Comparison of ENCODE assay signal across 1 cellular context in the genomic region with DNA sequence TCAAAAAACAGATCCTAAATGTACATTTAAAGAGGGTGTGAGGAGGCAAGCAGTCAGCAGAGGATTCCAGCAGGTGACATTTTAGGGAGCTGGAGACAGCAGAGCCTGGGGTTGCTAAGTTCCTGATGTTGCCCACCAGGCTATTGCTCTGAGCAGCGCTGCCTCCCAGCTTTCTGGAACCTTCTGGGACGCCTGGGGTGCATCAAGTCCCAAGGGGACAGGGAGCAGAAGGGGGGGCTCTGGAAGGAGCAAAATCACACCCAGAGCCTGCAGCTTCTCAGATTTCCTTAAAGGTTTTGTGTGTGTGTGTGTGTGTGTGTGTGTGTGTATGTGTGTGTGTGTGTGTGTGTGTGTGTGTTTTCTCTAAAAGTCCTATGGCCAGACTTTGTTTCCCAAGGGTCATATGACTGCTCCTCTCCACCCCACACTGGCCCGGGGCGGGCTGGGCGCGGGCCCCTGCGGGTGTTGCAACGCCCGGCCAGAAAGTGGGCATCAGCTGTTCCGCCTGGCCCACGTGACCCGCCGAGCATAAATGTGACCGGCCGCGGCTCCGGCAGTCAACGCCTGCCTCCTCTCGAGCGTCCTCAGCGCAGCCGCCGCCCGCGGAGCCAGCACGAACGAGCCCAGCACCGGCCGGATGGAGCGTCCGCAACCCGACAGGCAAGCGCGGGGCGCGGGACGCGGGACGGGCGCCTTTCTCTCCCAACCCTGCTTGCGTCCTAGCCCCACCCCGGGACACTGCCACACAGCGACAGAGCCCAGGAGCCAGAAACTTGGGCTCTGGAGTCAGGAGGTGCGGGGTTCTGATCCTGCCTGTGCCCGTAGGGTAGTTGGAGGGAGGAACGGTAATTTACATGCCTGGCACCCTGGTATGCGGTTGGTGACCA.
TF ChIP-seq lines count a peak whose summit lies in the region.

A gene with protein sequence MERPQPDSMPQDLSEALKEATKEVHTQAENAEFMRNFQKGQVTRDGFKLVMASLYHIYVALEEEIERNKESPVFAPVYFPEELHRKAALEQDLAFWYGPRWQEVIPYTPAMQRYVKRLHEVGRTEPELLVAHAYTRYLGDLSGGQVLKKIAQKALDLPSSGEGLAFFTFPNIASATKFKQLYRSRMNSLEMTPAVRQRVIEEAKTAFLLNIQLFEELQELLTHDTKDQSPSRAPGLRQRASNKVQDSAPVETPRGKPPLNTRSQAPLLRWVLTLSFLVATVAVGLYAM (plus strand): TSS at position 560 of the 887 bp plus-strand sequence. CDS start 78 bp downstream, at position 638.

TF ChIP-seq in HepG2, 621 proteins besides CTCF, POLR2A, EP300 and RAD21 (continued from another document):
- TF ChIP-seq ONECUT2 (CRISPR knock-in tag; IDR thresholded peaks at IDR 0.05) (no peak), TBX3 (IDR thresholded peaks at IDR 0.05; ENCODE audit: borderline replicate concordance) (no peak), JUND (CRISPR knock-in tag; IDR thresholded peaks at IDR 0.05) (no peak), SP2 (CRISPR knock-in tag; IDR thresholded peaks at IDR 0.05) (no peak), POLR2AphosphoS5 (IDR thresholded peaks at IDR 0.05; ENCODE audit: low read depth, low read length) (peak; percentile 82), ZNF773 (CRISPR knock-in tag; IDR thresholded peaks at IDR 0.05; ENCODE audit: borderline replicate concordance) (no peak), ZSCAN9 (CRISPR knock-in tag; IDR thresholded peaks at IDR 0.05; ENCODE audit: borderline replicate concordance) (peak; percentile 88; the same call in 1 of the 2 replicates), ZNF354B (CRISPR knock-in tag; IDR thresholded peaks at IDR 0.05) (no peak), ZNF253 (CRISPR knock-in tag; IDR thresholded peaks at IDR 0.05; ENCODE audit: borderline replicate concordance) (no peak), ZSCAN21 (CRISPR knock-in tag; IDR thresholded peaks at IDR 0.05; ENCODE audit: borderline replicate concordance) (peak; percentile 79), PLRG1 (conservative IDR thresholded peaks at IDR 0.05) (no peak), ZNF333 (CRISPR knock-in tag; IDR thresholded peaks at IDR 0.05; ENCODE audit: borderline replicate concordance) (no peak), MAZ (IDR thresholded peaks at IDR 0.05; ENCODE audit: borderline replicate concordance, low read depth, low read length) (no peak), MAZ (CRISPR knock-in tag; IDR thresholded peaks at IDR 0.05; ENCODE audit: low read depth) (peak; percentile 82), XBP1 (CRISPR knock-in tag; IDR thresholded peaks at IDR 0.05) (no peak), PHF21A (CRISPR knock-in tag; IDR thresholded peaks at IDR 0.05) (peak; percentile 96), MTA1 (CRISPR knock-in tag; IDR thresholded peaks at IDR 0.05; ENCODE audit: borderline replicate concordance) (peak; percentile 89), NFATC3 (CRISPR knock-in tag; IDR thresholded peaks at IDR 0.05) (no peak), RAD51 (IDR thresholded peaks at IDR 0.05; ENCODE audit: borderline replicate concordance) (peak; percentile 86), NPAS2 (CRISPR knock-in tag; IDR thresholded peaks at IDR 0.05; ENCODE audit: borderline replicate concordance) (no peak), ZNF563 (CRISPR knock-in tag; IDR thresholded peaks at IDR 0.05) (peak; percentile 78; the same call in 1 of the 2 replicates), KLF9 (CRISPR knock-in tag; IDR thresholded peaks at IDR 0.05; ENCODE audit: low read depth) (no peak), MEF2D (CRISPR knock-in tag; IDR thresholded peaks at IDR 0.05) (no peak), PBX3 (CRISPR knock-in tag; IDR thresholded peaks at IDR 0.05; ENCODE audit: borderline replicate concordance) (no peak), ZNF841 (CRISPR knock-in tag; IDR thresholded peaks at IDR 0.05; ENCODE audit: borderline replicate concordance) (no peak), TOPORS (CRISPR knock-in tag; IDR thresholded peaks at IDR 0.05) (peak; percentile 75; the same call in 1 of the 2 replicates), ZNF101 (CRISPR knock-in tag; IDR thresholded peaks at IDR 0.05; ENCODE audit: borderline replicate concordance, low read depth) (no peak), CENPX (CRISPR knock-in tag; IDR thresholded peaks at IDR 0.05) (no peak), SCMH1 (CRISPR knock-in tag; IDR thresholded peaks at IDR 0.05; ENCODE audit: borderline replicate concordance) (no peak), AKAP8 (CRISPR knock-in tag; IDR thresholded peaks at IDR 0.05) (no peak), NFYB (CRISPR knock-in tag; IDR thresholded peaks at IDR 0.05) (0 out of 2 replicates have a peak, but pooled peaks have one; percentile 11), ATRX (CRISPR knock-in tag; IDR thresholded peaks at IDR 0.05; ENCODE audit: borderline replicate concordance) (no peak), XRCC5 (optimal IDR thresholded peaks at IDR 0.05; ENCODE audit: low read length) (no peak), NFKBIZ (CRISPR knock-in tag; IDR thresholded peaks at IDR 0.05) (peak; percentile 66; the same call in 1 of the 2 replicates), KMT2B (CRISPR knock-in tag; IDR thresholded peaks at IDR 0.05) (0 out of 2 replicates have a peak, but pooled peaks have one; percentile 33), ZNF205 (CRISPR knock-in tag; IDR thresholded peaks at IDR 0.05) (peak; percentile 95), TEAD3 (CRISPR knock-in tag; optimal IDR thresholded peaks at IDR 0.05; ENCODE audit: borderline replicate concordance) (no peak), DNMT3B (CRISPR knock-in tag; conservative IDR thresholded peaks at IDR 0.05) (no peak), PHF20 (CRISPR knock-in tag; IDR thresholded peaks at IDR 0.05) (peak; percentile 63), ZNF547 (CRISPR knock-in tag; IDR thresholded peaks at IDR 0.05) (no peak; the same call in 1 of the 2 replicates), ZNF616 (CRISPR knock-in tag; IDR thresholded peaks at IDR 0.05; ENCODE audit: low read depth) (no peak; the same call in 1 of the 2 replicates), ZFY (CRISPR knock-in tag; IDR thresholded peaks at IDR 0.05) (peak; percentile 37; the same call in 1 of the 2 replicates), SMARCE1 (IDR thresholded peaks at IDR 0.05; ENCODE audit: borderline replicate concordance) (no peak), GATAD2A (CRISPR knock-in tag; IDR thresholded peaks at IDR 0.05) (peak; percentile 33; the same call in 1 of the 2 replicates), NKX3-1 (CRISPR knock-in tag; IDR thresholded peaks at IDR 0.05) (0 out of 2 replicates have a peak, but pooled peaks have one; percentile 65), TFAP4 (IDR thresholded peaks at IDR 0.05; ENCODE audit: borderline replicate concordance, low read depth) (peak; percentile 100), KMT2A (CRISPR knock-in tag; IDR thresholded peaks at IDR 0.05) (peak; percentile 79), BHLHE40 (IDR thresholded peaks at IDR 0.05; ENCODE audit: low read length) (peak; percentile 80), FLYWCH1 (CRISPR knock-in tag; IDR thresholded peaks at IDR 0.05) (no peak), NCOA2 (CRISPR knock-in tag; IDR thresholded peaks at IDR 0.05) (peak; percentile 40; the same call in 1 of the 2 replicates), NONO (IDR thresholded peaks at IDR 0.05) (no peak), NONO (CRISPR knock-in tag; conservative IDR thresholded peaks at IDR 0.05) (0 out of 2 replicates have a peak, but pooled peaks have one; percentile 43), HNRNPLL (IDR thresholded peaks at IDR 0.05; ENCODE audit: low read depth, low read length, poor library complexity, severe bottlenecking) (peak; percentile 96), SMC3 (IDR thresholded peaks at IDR 0.05; ENCODE audit: low read length) (peak; percentile 1; the same call in 1 of the 2 replicates), TBL1XR1 (IDR thresholded peaks at IDR 0.05; ENCODE audit: borderline replicate concordance, low read length, partially characterized antibody) (no peak), ZNF235 (CRISPR knock-in tag; IDR thresholded peaks at IDR 0.05; ENCODE audit: borderline replicate concordance) (no peak), ZNF24 (IDR thresholded peaks at IDR 0.05) (no peak), ESRRA (CRISPR knock-in tag; IDR thresholded peaks at IDR 0.05; ENCODE audit: low read depth) (0 out of 2 replicates have a peak, but pooled peaks have one; percentile 48), CCDC6 (CRISPR knock-in tag; IDR thresholded peaks at IDR 0.05) (no peak; the same call in 1 of the 2 replicates), JARID2 (CRISPR knock-in tag; IDR thresholded peaks at IDR 0.05; ENCODE audit: insufficient replicate concordance) (no peak)
- TF ChIP-seq, protein P1, sequence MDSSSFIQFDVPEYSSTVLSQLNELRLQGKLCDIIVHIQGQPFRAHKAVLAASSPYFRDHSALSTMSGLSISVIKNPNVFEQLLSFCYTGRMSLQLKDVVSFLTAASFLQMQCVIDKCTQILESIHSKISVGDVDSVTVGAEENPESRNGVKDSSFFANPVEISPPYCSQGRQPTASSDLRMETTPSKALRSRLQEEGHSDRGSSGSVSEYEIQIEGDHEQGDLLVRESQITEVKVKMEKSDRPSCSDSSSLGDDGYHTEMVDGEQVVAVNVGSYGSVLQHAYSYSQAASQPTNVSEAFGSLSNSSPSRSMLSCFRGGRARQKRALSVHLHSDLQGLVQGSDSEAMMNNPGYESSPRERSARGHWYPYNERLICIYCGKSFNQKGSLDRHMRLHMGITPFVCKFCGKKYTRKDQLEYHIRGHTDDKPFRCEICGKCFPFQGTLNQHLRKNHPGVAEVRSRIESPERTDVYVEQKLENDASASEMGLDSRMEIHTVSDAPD (CRISPR knock-in tag; IDR thresholded peaks at IDR 0.05): no peak
- TF ChIP-seq, protein P2, sequence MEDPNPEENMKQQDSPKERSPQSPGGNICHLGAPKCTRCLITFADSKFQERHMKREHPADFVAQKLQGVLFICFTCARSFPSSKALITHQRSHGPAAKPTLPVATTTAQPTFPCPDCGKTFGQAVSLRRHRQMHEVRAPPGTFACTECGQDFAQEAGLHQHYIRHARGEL (CRISPR knock-in tag; IDR thresholded peaks at IDR 0.05): no peak
- TF ChIP-seq, protein P3, sequence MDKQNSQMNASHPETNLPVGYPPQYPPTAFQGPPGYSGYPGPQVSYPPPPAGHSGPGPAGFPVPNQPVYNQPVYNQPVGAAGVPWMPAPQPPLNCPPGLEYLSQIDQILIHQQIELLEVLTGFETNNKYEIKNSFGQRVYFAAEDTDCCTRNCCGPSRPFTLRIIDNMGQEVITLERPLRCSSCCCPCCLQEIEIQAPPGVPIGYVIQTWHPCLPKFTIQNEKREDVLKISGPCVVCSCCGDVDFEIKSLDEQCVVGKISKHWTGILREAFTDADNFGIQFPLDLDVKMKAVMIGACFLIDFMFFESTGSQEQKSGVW (CRISPR knock-in tag; IDR thresholded peaks at IDR 0.05; ENCODE audit: borderline replicate concordance): no peak
- TF ChIP-seq, protein P4, sequence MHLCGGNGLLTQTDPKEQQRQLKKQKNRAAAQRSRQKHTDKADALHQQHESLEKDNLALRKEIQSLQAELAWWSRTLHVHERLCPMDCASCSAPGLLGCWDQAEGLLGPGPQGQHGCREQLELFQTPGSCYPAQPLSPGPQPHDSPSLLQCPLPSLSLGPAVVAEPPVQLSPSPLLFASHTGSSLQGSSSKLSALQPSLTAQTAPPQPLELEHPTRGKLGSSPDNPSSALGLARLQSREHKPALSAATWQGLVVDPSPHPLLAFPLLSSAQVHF (CRISPR knock-in tag; IDR thresholded peaks at IDR 0.05): no peak
